In genomic region chr13:114132419-114133121, GRCh38 we compare ENCODE assay signal across 8 cellular contexts. TPM values are rescaled to one million over a fixed set of nuclear protein-coding genes. Genes with fewer than 3 reads are reported as not detected.
A peak's percentile ranks its signal among the peaks of the same experiment; 100 is the strongest.
DNase-seq lines count a peak whose midpoint lies in the region; ATAC-seq, FAIRE-seq and TF ChIP-seq lines count a peak whose summit lies in the region.

Gene RASA3 (minus strand): TSS chr13:114132623. CDS start chr13:114132489, 134 bp downstream.

- no CpG with 5 or more reads among the region's 81 CpGs for WGBS in gastroesophageal sphincter (ENCODE audit: low coverage in 1 of 2), 2 donors

- FAIRE-seq in D721Med (lab: Jason Lieb, UNC): no peak

- TF ChIP-seq CTCF in D721Med (IDR thresholded peaks at IDR 0.05; ENCODE audit: insufficient read depth, missing control alignments) (no peak), gastroesophageal sphincter (IDR thresholded peaks at IDR 0.05) (no peak), nephron progenitor cell (IDR thresholded peaks at IDR 0.05) (no peak), uterus (IDR thresholded peaks at IDR 0.05) (no peak)

- peak within 1 kb of the TSS; percentile 41 to 89 (median 85) for H3K27ac ChIP-seq in gastroesophageal sphincter
- peak within 1 kb of the TSS; percentile 75 to 76 for H3K27ac ChIP-seq in uterus

- H3K9me3 Mint-ChIP-seq in activated naive CD4-positive, alpha-beta T cell treated with anti-CD3 and anti-CD28 coated beads, Interleukin-2, amount 50 U/mL, for 72 hours: no peaks in the 10 kb centered on the region
- no peaks in the 10 kb centered on the region for H3K9me3 Mint-ChIP-seq in nephron progenitor cell

- ATAC-seq in GM19468 (IDR thresholded peaks at IDR 0.05; ENCODE audit: extremely low read depth, unreplicated experiment) (peak; percentile 44), HG03571 (IDR thresholded peaks at IDR 0.05; ENCODE audit: unreplicated experiment) (peak; percentile 63), gastroesophageal sphincter (peak; percentile 92)
- ATAC-seq in activated naive CD4-positive, alpha-beta T cell treated with anti-CD3 and anti-CD28 coated beads, Interleukin-2, amount 50 U/mL, for 72 hours: peak; percentile 40 to 73

- TF ChIP-seq POLR2A in gastroesophageal sphincter (IDR thresholded peaks at IDR 0.05) (peak; percentile 76 to 92), uterus (IDR thresholded peaks at IDR 0.05) (peak; percentile 75 to 88)

- peaks cover 0 to 40% (median 32%) of the 10 kb centered on the region in 3 donors for H3K4me1 ChIP-seq in gastroesophageal sphincter
- peaks cover 0 to 24% of the 10 kb centered on the region in 2 donors for H3K4me1 ChIP-seq in uterus

- H3K4me1 Mint-ChIP-seq in nephron progenitor cell: peaks cover 75% of the 10 kb centered on the region

- peak within 1 kb of the TSS; percentile 98 for H3K4me3 Mint-ChIP-seq in nephron progenitor cell

- H3K9me3 ChIP-seq in gastroesophageal sphincter (no peaks in the 10 kb centered on the region), uterus (no peaks in the 10 kb centered on the region)

- peak within 1 kb of the TSS; percentile 97 to 99 for H3K27ac Mint-ChIP-seq in activated naive CD4-positive, alpha-beta T cell treated with anti-CD3 and anti-CD28 coated beads, Interleukin-2, amount 50 U/mL, for 72 hours
- H3K27ac Mint-ChIP-seq in nephron progenitor cell: peak within 1 kb of the TSS; percentile 73

- H3K27me3 Mint-ChIP-seq in nephron progenitor cell (ENCODE audit: low read depth, poor library complexity): peaks cover 6% of the 10 kb centered on the region

- intact Hi-C loops in uterus (cut with DNase I; ENCODE audit: low total_unique reads): no loop called here

- H3K4me3 ChIP-seq in gastroesophageal sphincter: peak within 1 kb of the TSS; percentile 76 to 95
- peak within 1 kb of the TSS; percentile 57 to 60 for H3K4me3 ChIP-seq in uterus

- no peak for TF ChIP-seq EP300 in gastroesophageal sphincter (IDR thresholded peaks at IDR 0.05)

- H3K27me3 ChIP-seq in gastroesophageal sphincter (no peaks in the 10 kb centered on the region), uterus (no peaks in the 10 kb centered on the region)

- no peaks in the 10 kb centered on the region for H3K36me3 ChIP-seq in gastroesophageal sphincter
- H3K36me3 ChIP-seq in uterus: no peaks in the 10 kb centered on the region

- H3K36me3 Mint-ChIP-seq in activated naive CD4-positive, alpha-beta T cell treated with anti-CD3 and anti-CD28 coated beads, Interleukin-2, amount 50 U/mL, for 72 hours: peaks cover 14 to 22% of the 10 kb centered on the region in 2 donors
- H3K36me3 Mint-ChIP-seq in nephron progenitor cell (ENCODE audit: low read depth): no peaks in the 10 kb centered on the region

- peak; percentile 95 for DNase-seq in D721Med (ENCODE audit: insufficient read length, low spot score)
- peak; percentile 81 for DNase-seq in RPMI7951 (ENCODE audit: low read depth)
- DNase-seq in activated naive CD4-positive, alpha-beta T cell treated with anti-CD3 and anti-CD28 coated beads, Interleukin-2, amount 50 U/mL, for 72 hours (ENCODE audit: low spot score in 2 of 2): peak; percentile 71 to 75
- DNase-seq in nephron progenitor cell: peak; percentile 89
- peak; percentile 69 to 81 for DNase-seq in uterus

RNA-seq across cellular contexts. Expression of gene RASA3, which starts in this region (rescaled TPM):
- 22.8 and 24.4 TPM in 2 replicates for total RNA-seq in RPMI7951 (2014; rRNA removed; shearing (Covaris generic))
- total RNA-seq in activated naive CD4-positive, alpha-beta T cell treated with anti-CD3 and anti-CD28 coated beads, Interleukin-2, amount 50 U/mL, for 72 hours: 10 to 100 TPM; 39.4 to 44.1 TPM
- 10 to 100 TPM; 25.0 to 43.1 (median 30.2) TPM for total RNA-seq in gastroesophageal sphincter
- total RNA-seq in uterus: 10 to 100 TPM in 3 of 4 donors, 1 to 10 TPM in 1; 8.5 to 31.6 (median 17.2) TPM

Comparison
In these comparisons a context has a peak if more than half of its experiments do, and no peak if none do; other contexts are left out.
1. Peak in every context shown above with its lines: DNase-seq, ATAC-seq, H3K4me3 ChIP-seq and H3K27ac ChIP-seq.